ENCODE assay signal across 8 cellular contexts in genomic region chr14:103057372-103058208, GRCh38. TPM values are rescaled to one million over a fixed set of nuclear protein-coding genes. Genes with fewer than 3 reads are reported as not detected.
DNase-seq lines count a peak whose midpoint lies in the region; ATAC-seq, FAIRE-seq and TF ChIP-seq lines count a peak whose summit lies in the region.

A gene with protein sequence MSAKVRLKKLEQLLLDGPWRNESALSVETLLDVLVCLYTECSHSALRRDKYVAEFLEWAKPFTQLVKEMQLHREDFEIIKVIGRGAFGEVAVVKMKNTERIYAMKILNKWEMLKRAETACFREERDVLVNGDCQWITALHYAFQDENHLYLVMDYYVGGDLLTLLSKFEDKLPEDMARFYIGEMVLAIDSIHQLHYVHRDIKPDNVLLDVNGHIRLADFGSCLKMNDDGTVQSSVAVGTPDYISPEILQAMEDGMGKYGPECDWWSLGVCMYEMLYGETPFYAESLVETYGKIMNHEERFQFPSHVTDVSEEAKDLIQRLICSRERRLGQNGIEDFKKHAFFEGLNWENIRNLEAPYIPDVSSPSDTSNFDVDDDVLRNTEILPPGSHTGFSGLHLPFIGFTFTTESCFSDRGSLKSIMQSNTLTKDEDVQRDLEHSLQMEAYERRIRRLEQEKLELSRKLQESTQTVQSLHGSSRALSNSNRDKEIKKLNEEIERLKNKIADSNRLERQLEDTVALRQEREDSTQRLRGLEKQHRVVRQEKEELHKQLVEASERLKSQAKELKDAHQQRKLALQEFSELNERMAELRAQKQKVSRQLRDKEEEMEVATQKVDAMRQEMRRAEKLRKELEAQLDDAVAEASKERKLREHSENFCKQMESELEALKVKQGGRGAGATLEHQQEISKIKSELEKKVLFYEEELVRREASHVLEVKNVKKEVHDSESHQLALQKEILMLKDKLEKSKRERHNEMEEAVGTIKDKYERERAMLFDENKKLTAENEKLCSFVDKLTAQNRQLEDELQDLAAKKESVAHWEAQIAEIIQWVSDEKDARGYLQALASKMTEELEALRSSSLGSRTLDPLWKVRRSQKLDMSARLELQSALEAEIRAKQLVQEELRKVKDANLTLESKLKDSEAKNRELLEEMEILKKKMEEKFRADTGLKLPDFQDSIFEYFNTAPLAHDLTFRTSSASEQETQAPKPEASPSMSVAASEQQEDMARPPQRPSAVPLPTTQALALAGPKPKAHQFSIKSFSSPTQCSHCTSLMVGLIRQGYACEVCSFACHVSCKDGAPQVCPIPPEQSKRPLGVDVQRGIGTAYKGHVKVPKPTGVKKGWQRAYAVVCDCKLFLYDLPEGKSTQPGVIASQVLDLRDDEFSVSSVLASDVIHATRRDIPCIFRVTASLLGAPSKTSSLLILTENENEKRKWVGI (N-terminal part only) (minus strand): TSS chr14:103057549. CDS start chr14:103057173, 376 bp downstream.

- H3K4me3 Mint-ChIP-seq in activated naive CD4-positive, alpha-beta T cell treated with anti-CD3 and anti-CD28 coated beads, Interleukin-2, amount 10 ng/mL, durations not matched to agents 7 days and 5 days = peak within 1 kb of the TSS; percentile 58
- peak within 1 kb of the TSS; percentile 90 for H3K4me3 Mint-ChIP-seq in neural crest cell

- peaks cover 3% of the 10 kb centered on the region for H3K9me1 ChIP-seq in IMR-90 (ENCODE audit: insufficient read depth, low read length)

- no peak within 1 kb of the TSS for H2BK15ac ChIP-seq in IMR-90 (ENCODE audit: low read depth, low read length)

- TF ChIP-seq POLR2A in IMR-90 (IDR thresholded peaks at IDR 0.05; ENCODE audit: low read depth, low read length) (no peak), suprapubic skin (IDR thresholded peaks at IDR 0.05) (peak in 1 of 2 donors; percentile 11)

- no peaks in the 10 kb centered on the region for H3K9me3 Mint-ChIP-seq in activated naive CD4-positive, alpha-beta T cell treated with anti-CD3 and anti-CD28 coated beads, Interleukin-2, amount 10 ng/mL, durations not matched to agents 7 days and 5 days
- H3K9me3 Mint-ChIP-seq in neural crest cell = no peaks in the 10 kb centered on the region

- H3K27me3 Mint-ChIP-seq in activated naive CD4-positive, alpha-beta T cell treated with anti-CD3 and anti-CD28 coated beads, Interleukin-2, amount 10 ng/mL, durations not matched to agents 7 days and 5 days = peaks cover 72% of the 10 kb centered on the region
- H3K27me3 Mint-ChIP-seq in neural crest cell (ENCODE audit: low read depth) = no peaks in the 10 kb centered on the region

- 1% methylated on average over 53 of the region's 115 CpGs; no CpG with 5 or more reads in 1 of the 2 experiments for WGBS in IMR-90 (ENCODE audit: extremely low coverage in 2 of 2, insufficient read length in 1 of 2), 2 experiments
- 3% methylated on average over 18 of the region's 115 CpGs for WGBS in suprapubic skin

- CTCF ChIA-PET in IMR-90 (lab: Yijun Ruan, JAX) (no interaction called here), RWPE1 (lab: Yijun Ruan, JAX) (interaction anchor here (0.5 to 0.7 kb wide), 2 partner anchors 26 to 33 kb away, joined by 3 to 5 read pairs; no protein-coding TSS in a partner anchor)
- CTCF ChIA-PET in activated naive CD4-positive, alpha-beta T cell treated with anti-CD3 and anti-CD28 coated beads, Interleukin-2, amount 10 ng/mL, durations not matched to agents 7 days and 5 days (lab: Charles Lee) = interaction anchor here (1.3 kb wide), 1 partner anchor 47 kb away, joined by 4 read pairs; no protein-coding TSS in a partner anchor

- H4K8ac ChIP-seq in IMR-90 (ENCODE audit: low read depth in 2 of 2, low read length in 2 of 2) = peak within 1 kb of the TSS; percentile 90 to 91; a peak in 2 of 4 replicates

- H3K27ac Mint-ChIP-seq in activated naive CD4-positive, alpha-beta T cell treated with anti-CD3 and anti-CD28 coated beads, Interleukin-2, amount 10 ng/mL, durations not matched to agents 7 days and 5 days = no peak within 1 kb of the TSS
- H3K27ac Mint-ChIP-seq in neural crest cell (ENCODE audit: unreplicated experiment) = peak within 1 kb of the TSS; percentile 83

- peak within 1 kb of the TSS; percentile 76 for H3K23ac ChIP-seq in IMR-90 (ENCODE audit: low read depth, low read length)

- peak within 1 kb of the TSS; percentile 100 for H3K4me2 ChIP-seq in IMR-90 (ENCODE audit: low read depth, low read length)

- peak within 1 kb of the TSS; percentile 87; the same call in 1 of the 2 replicates for H4K91ac ChIP-seq in IMR-90 (ENCODE audit: insufficient read depth, low read depth, low read length)

- in situ Hi-C loops in IMR-90 (cut with MboI; ENCODE audit: low sequenced_read_pairs) = no loop called here

- H3K9ac ChIP-seq in IMR-90 (ENCODE audit: low read depth, low read length) = peak within 1 kb of the TSS; percentile 100

- peaks cover 40% of the 10 kb centered on the region for H4K20me1 ChIP-seq in IMR-90 (ENCODE audit: insufficient read depth, low read length)

- peaks cover 11% of the 10 kb centered on the region for H3K4me1 Mint-ChIP-seq in activated naive CD4-positive, alpha-beta T cell treated with anti-CD3 and anti-CD28 coated beads, Interleukin-2, amount 10 ng/mL, durations not matched to agents 7 days and 5 days
- H3K4me1 Mint-ChIP-seq in neural crest cell = peaks cover 36% of the 10 kb centered on the region

- peak within 1 kb of the TSS; percentile 94 for H4K5ac ChIP-seq in IMR-90 (ENCODE audit: low read depth, low read length)

- intact Hi-C loops in IMR-90 (cut with micrococcal nuclease) = loop anchor here (5.0 to 10.0 kb wide), 3 partner anchors 35 to 363 kb away; no protein-coding TSS in a partner anchor

- H3K4me1 ChIP-seq in IMR-90 (ENCODE audit: control insufficient read depth, insufficient read depth, low read length) = peaks cover 10% of the 10 kb centered on the region
- H3K4me1 ChIP-seq in suprapubic skin = peaks cover 42% of the 10 kb centered on the region

- peak within 1 kb of the TSS; percentile 85 for H3K18ac ChIP-seq in IMR-90 (ENCODE audit: low read depth, low read length)

- H2BK120ac ChIP-seq in IMR-90 (ENCODE audit: low read depth, low read length) = no peak within 1 kb of the TSS; the same call in 1 of the 2 replicates

- POLR2A ChIA-PET in IMR-90 (lab: Charles Lee; ENCODE audit: unreplicated experiment) = no interaction called here
- POLR2A ChIA-PET in RWPE1 (lab: Yijun Ruan, JAX; ENCODE audit: low non-redundant PET) = interaction anchor here (0.7 kb wide), 1 partner anchor 11 kb away, joined by 3 read pairs; no protein-coding TSS in a partner anchor

- TF ChIP-seq CTCF in IMR-90 (conservative IDR thresholded peaks at IDR 0.05; ENCODE audit: low read depth, low read length) (no peak), RWPE1 (conservative IDR thresholded peaks at IDR 0.05; ENCODE audit: low read depth) (no peak), neural crest cell (conservative IDR thresholded peaks at IDR 0.05) (no peak), suprapubic skin (IDR thresholded peaks at IDR 0.05) (no peak)

- H3K4ac ChIP-seq in IMR-90 (ENCODE audit: low read depth, low read length) = peak within 1 kb of the TSS; percentile 97

- dilution Hi-C loops in IMR-90 (cut with HindIII; ENCODE audit: low sequenced_read_pairs, unreplicated experiment) = no loop called here

- H3K79me1 ChIP-seq in IMR-90 (ENCODE audit: low read depth in 1 of 2, low read length in 2 of 2) = peaks cover 16 to 51% of the 10 kb centered on the region in 2 experiments; a peak in 3 of 4 replicates

- peak within 1 kb of the TSS; percentile 96 for H3K14ac ChIP-seq in IMR-90 (replicated peaks; ENCODE audit: low read depth, low read length)

- no peaks in the 10 kb centered on the region for H3K9me3 ChIP-seq in IMR-90 (ENCODE audit: control insufficient read depth, insufficient read depth, low read length)
- no peaks in the 10 kb centered on the region for H3K9me3 ChIP-seq in suprapubic skin

- ATAC-seq in GM21576 (IDR thresholded peaks at IDR 0.05; ENCODE audit: unreplicated experiment) (peak; percentile 63), IMR-90 (ENCODE audit: low read depth) (peak; percentile 95)

- H2AFZ ChIP-seq in IMR-90 (replicated peaks; ENCODE audit: low read length, poor library complexity) = peak within 1 kb of the TSS; percentile 98

- H3K27me3 ChIP-seq in IMR-90 (ENCODE audit: control insufficient read depth, insufficient read depth, low read length) = no peaks in the 10 kb centered on the region
- H3K27me3 ChIP-seq in suprapubic skin = no peaks in the 10 kb centered on the region

- H3K36me3 ChIP-seq in IMR-90 (ENCODE audit: control insufficient read depth, insufficient read depth, low read length) (peaks cover 2% of the 10 kb centered on the region; the same call in 1 of the 2 replicates), suprapubic skin (no peaks in the 10 kb centered on the region)

- no peaks in the 10 kb centered on the region for H3K36me3 Mint-ChIP-seq in activated naive CD4-positive, alpha-beta T cell treated with anti-CD3 and anti-CD28 coated beads, Interleukin-2, amount 10 ng/mL, durations not matched to agents 7 days and 5 days
- H3K36me3 Mint-ChIP-seq in neural crest cell (ENCODE audit: low read depth) = no peaks in the 10 kb centered on the region

- no peak for TF ChIP-seq RAD21 in IMR-90 (IDR thresholded peaks at IDR 0.05; ENCODE audit: low read length)

- peak within 1 kb of the TSS; percentile 43 for H3K56ac ChIP-seq in IMR-90 (ENCODE audit: extremely low read depth, insufficient read depth, low read length)

- DNase-seq in D341Med (ENCODE audit: low spot score) = peak; percentile 99
- peak; percentile 90 for DNase-seq in IMR-90
- DNase-seq in RWPE1 (ENCODE audit: low spot score) = peak; percentile 93
- DNase-seq in activated naive CD4-positive, alpha-beta T cell treated with anti-CD3 and anti-CD28 coated beads, Interleukin-2, amount 10 ng/mL, durations not matched to agents 7 days and 5 days = peak; percentile 63
- DNase-seq in frontal cortex (ENCODE audit: low spot score in 2 of 2) = peak; percentile 93 to 97
- peak; percentile 75 for DNase-seq in neural crest cell (ENCODE audit: low read depth, low spot score)
- peak; percentile 89 for DNase-seq in suprapubic skin (ENCODE audit: low spot score in 2 of 2)

- peak within 1 kb of the TSS; percentile 91 for H2BK5ac ChIP-seq in IMR-90 (ENCODE audit: low read depth, low read length, poor library complexity, severe bottlenecking)

- FAIRE-seq in frontal cortex (lab: Jason Lieb, UNC) = no peak

- H3K4me3 ChIP-seq in IMR-90 (ENCODE audit: insufficient read depth, low read depth, low read length) = peak within 1 kb of the TSS; percentile 100
- peak within 1 kb of the TSS; percentile 81 for H3K4me3 ChIP-seq in suprapubic skin

- H2BK20ac ChIP-seq in IMR-90 (ENCODE audit: low read depth, low read length) = no peak within 1 kb of the TSS

- H2AK5ac ChIP-seq in IMR-90 (ENCODE audit: low read depth, low read length) = peak within 1 kb of the TSS; percentile 98

- H3K27ac ChIP-seq in IMR-90 (ENCODE audit: insufficient read depth, low read length) = peak within 1 kb of the TSS; percentile 97
- H3K27ac ChIP-seq in RWPE1 = peak within 1 kb of the TSS; percentile 94
- peak within 1 kb of the TSS; percentile 96 for H3K27ac ChIP-seq in suprapubic skin

- no TSS peak for BruUV-seq in IMR-90 (replicated peaks; lab: Mats Ljungman, UMichigan)

- no peak for TF ChIP-seq EP300 in suprapubic skin (IDR thresholded peaks at IDR 0.05)

- peak within 1 kb of the TSS; percentile 99 for H2AK9ac ChIP-seq in IMR-90 (replicated peaks; ENCODE audit: low read depth, low read length, poor library complexity)

RNA-seq across cellular contexts. Expression of the gene that starts here (rescaled TPM):
- total RNA-seq in IMR-90 (2012; rRNA removed) (48.0 and 49.1 TPM in 2 replicates), frontal cortex (64.0 TPM), neural crest cell (94.4 and 94.8 TPM in 2 replicates), suprapubic skin (100 to 1,000 TPM; 105 to 178 (median 107) TPM)
- polyA plus RNA-seq in IMR-90 (2012; rRNA removed) = 73.6 and 81.4 TPM in 2 replicates
- polyA plus RNA-seq in IMR-90 (2012; cell fraction: cytosol; rRNA removed) = 45.7 and 64.7 TPM in 2 replicates
- 168 and 207 TPM in 2 replicates for polyA plus RNA-seq in IMR-90 (2012; cell fraction: nucleus; rRNA removed; ENCODE audit: low replicate concordance)

Comparison
In these comparisons a context has a peak if more than half of its experiments do, and no peak if none do; other contexts are left out.
1. Peak in every context shown above with its lines: DNase-seq, ATAC-seq, H3K4me3 ChIP-seq and H3K27ac ChIP-seq.